30 cellular contexts compared by ENCODE assay signal in the genomic region with DNA sequence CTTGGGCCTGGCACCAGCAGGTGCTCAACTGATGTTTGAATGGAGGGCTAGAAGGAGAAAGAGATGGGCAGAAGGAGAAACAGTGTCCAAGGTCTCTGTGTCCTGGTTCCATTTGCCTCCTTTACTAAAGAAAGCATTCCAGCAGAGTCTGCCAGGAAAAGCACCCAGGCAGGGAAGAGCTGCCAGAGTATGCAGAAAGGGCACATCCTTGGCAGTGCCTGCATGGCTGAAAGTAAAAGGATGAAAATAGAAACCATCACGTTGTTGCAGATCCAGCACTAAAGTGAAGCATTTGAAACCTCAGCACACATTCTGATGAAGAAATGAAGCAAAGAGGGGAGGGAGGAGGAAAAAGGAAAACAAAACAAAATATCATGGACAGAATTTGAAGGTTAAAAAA.
DNase-seq lines count a peak whose midpoint lies in the region; ATAC-seq and TF ChIP-seq lines count a peak whose summit lies in the region.
"Had no signal": no experiment of that assay in that cellular context is flagged by ENCODE, and none has a peak within 500 bp of the region (broad histone marks: within the 10 kb centered on the region; RNA-seq: fewer than 3 reads in every experiment).

No MANE protein-coding gene starts in this region.

- peaks cover 3% of the 10 kb centered on the region for H3K27me3 Mint-ChIP-seq in glutamatergic neuron (ENCODE audit: unreplicated experiment)

- no peak for TF ChIP-seq EP300 in gastroesophageal sphincter (IDR thresholded peaks at IDR 0.05)

- H3K9ac ChIP-seq in skeletal muscle tissue (ENCODE audit: low read depth in 1 of 3, low read length in 3 of 3): peak overlapping the region; percentile 45 to 81 (median 66)

- TF ChIP-seq CTCF in ascending aorta (IDR thresholded peaks at IDR 0.05) (no peak), gastroesophageal sphincter (IDR thresholded peaks at IDR 0.05) (no peak), right lobe of liver (IDR thresholded peaks at IDR 0.05) (no peak), glutamatergic neuron (IDR thresholded peaks at IDR 0.05; ENCODE audit: partially characterized antibody, unreplicated experiment) (no peak), GM13977 (IDR thresholded peaks at IDR 0.05; ENCODE audit: extremely low read depth, insufficient read depth, missing control alignments) (no peak)

- H3K4me3 Mint-ChIP-seq in glutamatergic neuron (ENCODE audit: unreplicated experiment): no peak overlapping the region
- H3K4me3 Mint-ChIP-seq: activated CD4-positive, alpha-beta memory T cell treated with anti-CD3 and anti-CD28 coated beads, Interleukin-2, amount 10 ng/mL, durations not matched to agents 7 days and 5 days; activated naive CD4-positive, alpha-beta T cell treated with anti-CD3 and anti-CD28 coated beads for 36 hours; activated T-helper 1 cell treated with anti-CD3 and anti-CD28 coated beads, Interleukin-12 subunit alpha, Interleukin-12 subunit beta, Interleukin-2, Interleukin-4 antibody, amounts not matched to agents 30 ng/mL and 10 ng/mL and 1 ng/mL, durations not matched to agents 14 hours and 24 hours and 36 hours; CD8-positive, alpha-beta memory T cell; effector memory CD8-positive, alpha-beta T cell had no signal

- ATAC-seq in gastroesophageal sphincter: peak; percentile 80
- ATAC-seq in right lobe of liver: peak; percentile 26 to 68 (median 52)
- no peak for ATAC-seq in HG02678 (IDR thresholded peaks at IDR 0.05; ENCODE audit: unreplicated experiment)
- ATAC-seq: effector memory CD8-positive, alpha-beta T cell; GM12878; Panc1 had no signal

- H3K9me3 Mint-ChIP-seq in glutamatergic neuron (ENCODE audit: unreplicated experiment): no peaks in the 10 kb centered on the region
- H3K9me3 Mint-ChIP-seq: activated CD4-positive, alpha-beta memory T cell treated with anti-CD3 and anti-CD28 coated beads, Interleukin-2, amount 10 ng/mL, durations not matched to agents 7 days and 5 days; activated naive CD4-positive, alpha-beta T cell treated with anti-CD3 and anti-CD28 coated beads for 36 hours; activated T-helper 1 cell treated with anti-CD3 and anti-CD28 coated beads, Interleukin-12 subunit alpha, Interleukin-12 subunit beta, Interleukin-2, Interleukin-4 antibody, amounts not matched to agents 30 ng/mL and 10 ng/mL and 1 ng/mL, durations not matched to agents 14 hours and 24 hours and 36 hours; effector memory CD8-positive, alpha-beta T cell had no signal

- DNase-seq in ascending aorta (ENCODE audit: low spot score in 2 of 2): peak in 1 of 2 donors; percentile 71
- peak; percentile 34 to 70 (median 57) for DNase-seq in right lobe of liver
- DNase-seq in glutamatergic neuron: no peak
- no peak for DNase-seq in GM13977 (ENCODE audit: low spot score)
- DNase-seq: ACHN; activated CD4-positive, alpha-beta memory T cell treated with anti-CD3 and anti-CD28 coated beads, Interleukin-2, amount 10 ng/mL, durations not matched to agents 7 days and 5 days; activated CD4-positive, alpha-beta T cell treated with anti-CD3 and anti-CD28 coated beads for 1 hour; activated CD8-positive, alpha-beta memory T cell treated with anti-CD3 and anti-CD28 coated beads, Interleukin-2, amount 50 U/mL, for 48 hours; activated naive CD4-positive, alpha-beta T cell treated with anti-CD3 and anti-CD28 coated beads for 36 hours; CD8-positive, alpha-beta memory T cell; cortex of kidney; effector memory CD8-positive, alpha-beta T cell; EL; KBM-7; mesenchymal stem cell; MM.1S; NCI-H2029; NCI-H526; stimulated activated CD4-positive, alpha-beta T cell treated with anti-CD3 and anti-CD28 coated beads, Interleukin-4, amount 100 ng/mL, for 24 hours; SW 1271 had no signal

- no peak for TF ChIP-seq POLR2A in gastroesophageal sphincter (IDR thresholded peaks at IDR 0.05)
- TF ChIP-seq POLR2A in right lobe of liver (IDR thresholded peaks at IDR 0.05): no peak

- H3K9me3 ChIP-seq in ascending aorta (no peaks in the 10 kb centered on the region), gastroesophageal sphincter (no peaks in the 10 kb centered on the region), right lobe of liver (no peaks in the 10 kb centered on the region), skeletal muscle tissue (ENCODE audit: control insufficient read depth in 3 of 3, low read length in 3 of 3) (no peaks in the 10 kb centered on the region)
- H3K9me3 ChIP-seq: breast epithelium, neutrophil, tibial nerve had no signal

- H3K36me3 ChIP-seq in ascending aorta: no peaks in the 10 kb centered on the region
- no peaks in the 10 kb centered on the region for H3K36me3 ChIP-seq in gastroesophageal sphincter
- no peaks in the 10 kb centered on the region for H3K36me3 ChIP-seq in right lobe of liver
- no peaks in the 10 kb centered on the region for H3K36me3 ChIP-seq in skeletal muscle tissue (ENCODE audit: control insufficient read depth in 3 of 3, insufficient read depth in 3 of 3, low read length in 3 of 3)
- H3K36me3 ChIP-seq: breast epithelium, neutrophil, tibial nerve had no signal

- peak overlapping the region; percentile 69 to 75 for H3K27ac ChIP-seq in ascending aorta
- H3K27ac ChIP-seq in gastroesophageal sphincter: peak overlapping the region; percentile 68 to 81 (median 78)
- H3K27ac ChIP-seq in right lobe of liver: peak overlapping the region in 1 of 3 donors; percentile 17
- peak overlapping the region; percentile 94 for H3K27ac ChIP-seq in skeletal muscle tissue (ENCODE audit: low read depth, low read length)
- H3K27ac ChIP-seq: breast epithelium, hepatocyte, neutrophil, tibial nerve had no signal

- peaks cover 7 to 44% of the 10 kb centered on the region in 2 donors for H3K4me1 ChIP-seq in ascending aorta
- H3K4me1 ChIP-seq in gastroesophageal sphincter: peaks cover 0 to 69% (median under 1%) of the 10 kb centered on the region in 3 donors
- peaks cover 0 to 38% (median 12%) of the 10 kb centered on the region in 4 donors for H3K4me1 ChIP-seq in right lobe of liver
- H3K4me1 ChIP-seq in skeletal muscle tissue (ENCODE audit: control insufficient read depth in 3 of 3, insufficient read depth in 3 of 3, low read length in 3 of 3): peaks cover 35 to 54% (median 50%) of the 10 kb centered on the region in 3 donors
- H3K4me1 ChIP-seq: breast epithelium, tibial nerve had no signal

- no peaks in the 10 kb centered on the region for H3K4me1 Mint-ChIP-seq in glutamatergic neuron (ENCODE audit: low read depth, unreplicated experiment)
- H3K4me1 Mint-ChIP-seq: activated CD4-positive, alpha-beta memory T cell treated with anti-CD3 and anti-CD28 coated beads, Interleukin-2, amount 10 ng/mL, durations not matched to agents 7 days and 5 days; CD8-positive, alpha-beta memory T cell had no signal

- H3K27ac Mint-ChIP-seq in glutamatergic neuron (ENCODE audit: unreplicated experiment): no peak overlapping the region
- H3K27ac Mint-ChIP-seq: activated CD4-positive, alpha-beta memory T cell treated with anti-CD3 and anti-CD28 coated beads, Interleukin-2, amount 10 ng/mL, durations not matched to agents 7 days and 5 days; activated naive CD4-positive, alpha-beta T cell treated with anti-CD3 and anti-CD28 coated beads for 36 hours; activated T-helper 1 cell treated with anti-CD3 and anti-CD28 coated beads, Interleukin-12 subunit alpha, Interleukin-12 subunit beta, Interleukin-2, Interleukin-4 antibody, amounts not matched to agents 30 ng/mL and 10 ng/mL and 1 ng/mL, durations not matched to agents 14 hours and 24 hours and 36 hours; effector memory CD8-positive, alpha-beta T cell had no signal

- peaks cover 3% of the 10 kb centered on the region for H3K36me3 Mint-ChIP-seq in glutamatergic neuron (ENCODE audit: unreplicated experiment)
- H3K36me3 Mint-ChIP-seq: CD8-positive, alpha-beta memory T cell had no signal

- H3K4me3 ChIP-seq in ascending aorta: peak overlapping the region in 1 of 2 donors; percentile 13
- H3K4me3 ChIP-seq in gastroesophageal sphincter: no peak overlapping the region
- H3K4me3 ChIP-seq in right lobe of liver: no peak overlapping the region
- H3K4me3 ChIP-seq in skeletal muscle tissue (ENCODE audit: low read length in 3 of 3): peak overlapping the region in 2 of 3 donors; percentile 1 to 34
- H3K4me3 ChIP-seq: breast epithelium, GM12878, hepatocyte, tibial nerve had no signal

- in situ Hi-C loops in GM13977 (cut with MboI; ENCODE audit: low pct_unique_long_range_greater_than_20kb, low sequenced_read_pairs, unreplicated experiment): no loop called here

- WGBS in gastroesophageal sphincter (ENCODE audit: low coverage in 1 of 2), 2 donors: 20 to 57% methylated on average over 1 of the region's 1 CpG
- WGBS in right lobe of liver (ENCODE audit: insufficient coverage, low coverage, low lambda C conversion rate, missing lambda C conversion rate): 17% methylated on average over 1 of the region's 1 CpG

- intact Hi-C loops in ascending aorta (cut with DNase I) (loop anchor here (5.0 to 10.0 kb wide), 3 partner anchors 146 to 726 kb away; a partner anchor contains a TSS), right lobe of liver (cut with DNase I) (no loop called here)

- H3K27me3 ChIP-seq in ascending aorta: no peaks in the 10 kb centered on the region
- H3K27me3 ChIP-seq in gastroesophageal sphincter: no peaks in the 10 kb centered on the region
- no peaks in the 10 kb centered on the region for H3K27me3 ChIP-seq in right lobe of liver
- no peaks in the 10 kb centered on the region for H3K27me3 ChIP-seq in skeletal muscle tissue (ENCODE audit: control insufficient read depth in 3 of 3, insufficient read depth in 3 of 3, low read length in 3 of 3)
- H3K27me3 ChIP-seq: breast epithelium, hepatocyte, neutrophil, tibial nerve had no signal

Comparison
In these comparisons a context has a peak if more than half of its experiments do, and no peak if none do; other contexts are left out.
1. DNase-seq: peak in right lobe of liver (3 of 3); none in glutamatergic neuron (single experiment) and GM13977 (single experiment).
2. H3K4me3 ChIP-seq: peak in skeletal muscle tissue (2 of 3); none in gastroesophageal sphincter (0 of 2) and right lobe of liver (0 of 3).